Comparison of ENCODE assay signal across 30 cellular contexts in genomic region chrX:111119341-111119740, GRCh38. TPM values are rescaled to one million over a fixed set of nuclear protein-coding genes. Genes with fewer than 3 reads are reported as not detected.
"Had no signal": no experiment of that assay in that cellular context is flagged by ENCODE, and none has a peak within 500 bp of the region (broad histone marks: within the 10 kb centered on the region; RNA-seq: fewer than 3 reads in every experiment).

No MANE protein-coding gene starts in this region.

- FAIRE-seq: small intestine had no signal

- H3K4me1 ChIP-seq: left lung, lower lobe of right lung, prostate gland, sigmoid colon, uterus had no signal

- H2AFZ ChIP-seq: neural progenitor cell had no signal

- H3K9me3 ChIP-seq: left lung, lower lobe of right lung, neutrophil, prostate gland, sigmoid colon, spleen, tibial nerve, uterus had no signal

- H3K27ac ChIP-seq: left lung, lower lobe of right lung, neural progenitor cell, neutrophil, prostate gland, sigmoid colon, spleen, tibial nerve, uterus had no signal

- ATAC-seq: left colon; left lung; lower lobe of right lung; natural killer cell; right cardiac atrium; stimulated activated memory B cell treated with anti-CD40 and anti-IgM and Interleukin-4, amounts not matched to agents 10 μg/mL and 1 μg/mL and 100 μg/mL, for 72 hours; stimulated activated naive CD8-positive, alpha-beta T cell treated with anti-CD3 and anti-CD28 coated beads, Interleukin-15, amount 100 ng/mL, for 72 hours had no signal

- H3K27me3 ChIP-seq: left lung, neural progenitor cell, neutrophil, sigmoid colon, spleen, uterus had no signal

- H3K4me3 ChIP-seq: left lung, lower lobe of right lung, neural progenitor cell, prostate gland, sigmoid colon, spleen, tibial nerve, uterus had no signal

- H3K4me2 ChIP-seq: neural progenitor cell had no signal

- H3K36me3 ChIP-seq: left lung, lower lobe of right lung, neural progenitor cell, neutrophil, prostate gland, sigmoid colon, spleen, tibial nerve, uterus had no signal

- DNase-seq: hypothalamus; immature natural killer cell; kidney; left colon; left lung; lower lobe of right lung; mammary epithelial cell; mesenchymal stem cell; naive B cell; natural killer cell; nephron progenitor cell; occipital lobe; posterior cingulate gyrus; retina; right cardiac atrium; sigmoid colon; small intestine; spleen; stimulated activated CD4-positive, alpha-beta T cell treated with anti-CD3 and anti-CD28 coated beads, Interleukin-4, amount 100 ng/mL, for 4 hours; stimulated activated CD8-positive, alpha-beta memory T cell treated with anti-CD3 and anti-CD28 coated beads, Interleukin-4, amount 100 ng/mL, for 48 hours; stimulated activated naive CD4-positive, alpha-beta T cell treated with Interleukin-2 at 50 U/mL for 16 hours; stimulated activated naive CD8-positive, alpha-beta T cell treated with anti-CD3 and anti-CD28 coated beads, Interleukin-15, amount 100 ng/mL, for 72 hours; substantia nigra; uterus had no signal

- H3K9ac ChIP-seq: neural progenitor cell had no signal

RNA-seq across cellular contexts. Expression of gene PAK3, which starts 23.4 kb away (rescaled TPM):
- total RNA-seq: natural killer cell, osteocyte had no signal
